1 cellular context compared by ENCODE assay signal in the genomic region with DNA sequence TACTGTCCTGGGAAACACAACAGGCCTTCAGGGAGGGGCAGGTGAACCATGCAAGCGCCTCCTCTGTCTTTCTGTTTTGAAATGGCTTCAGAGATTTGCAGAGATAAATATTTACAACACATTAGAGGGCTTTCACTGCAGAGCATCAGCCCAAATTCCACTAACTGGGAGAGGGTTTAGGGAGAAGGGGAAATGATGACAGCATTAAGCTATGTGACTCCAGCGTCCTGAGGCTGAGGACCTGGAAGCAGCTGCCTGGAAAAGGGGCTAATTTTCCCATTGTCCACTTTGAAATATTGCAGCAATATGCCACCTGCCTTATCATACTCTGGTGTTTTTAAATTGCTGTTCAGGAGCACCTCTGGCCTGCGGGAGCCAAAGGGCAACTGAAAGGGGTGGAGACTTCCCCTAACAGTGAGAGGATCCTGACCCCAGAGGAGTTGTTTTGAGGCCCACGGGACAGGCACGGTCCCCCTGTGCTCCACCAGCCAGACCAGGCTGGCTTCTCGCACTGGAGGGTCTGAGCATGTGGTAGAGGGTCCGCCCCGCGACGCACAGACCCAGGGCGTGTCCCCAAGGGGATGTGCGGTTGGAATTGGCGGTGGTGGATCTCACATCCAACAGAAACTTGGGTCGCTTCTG.
TF ChIP-seq lines count a peak whose summit lies in the region.

No MANE protein-coding gene starts in this region.

TF ChIP-seq in HepG2, 621 proteins besides CTCF, POLR2A, EP300 and RAD21 (continued from another document and continues in another):
- no peak for TF ChIP-seq ZNF382 (CRISPR knock-in tag; IDR thresholded peaks at IDR 0.05; ENCODE audit: borderline replicate concordance)
- TF ChIP-seq NR2C2 (CRISPR knock-in tag; IDR thresholded peaks at IDR 0.05; ENCODE audit: borderline replicate concordance): peak; percentile 76; the same call in 1 of the 2 replicates
- TF ChIP-seq NFKB2 (CRISPR knock-in tag; IDR thresholded peaks at IDR 0.05; ENCODE audit: borderline replicate concordance): peak; percentile 81; the same call in 1 of the 2 replicates
- TF ChIP-seq NCOA5 (CRISPR knock-in tag; IDR thresholded peaks at IDR 0.05): no peak
- TF ChIP-seq, protein P1, sequence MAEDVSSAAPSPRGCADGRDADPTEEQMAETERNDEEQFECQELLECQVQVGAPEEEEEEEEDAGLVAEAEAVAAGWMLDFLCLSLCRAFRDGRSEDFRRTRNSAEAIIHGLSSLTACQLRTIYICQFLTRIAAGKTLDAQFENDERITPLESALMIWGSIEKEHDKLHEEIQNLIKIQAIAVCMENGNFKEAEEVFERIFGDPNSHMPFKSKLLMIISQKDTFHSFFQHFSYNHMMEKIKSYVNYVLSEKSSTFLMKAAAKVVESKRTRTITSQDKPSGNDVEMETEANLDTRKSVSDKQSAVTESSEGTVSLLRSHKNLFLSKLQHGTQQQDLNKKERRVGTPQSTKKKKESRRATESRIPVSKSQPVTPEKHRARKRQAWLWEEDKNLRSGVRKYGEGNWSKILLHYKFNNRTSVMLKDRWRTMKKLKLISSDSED (CRISPR knock-in tag; IDR thresholded peaks at IDR 0.05): no peak
- TF ChIP-seq, protein P2, sequence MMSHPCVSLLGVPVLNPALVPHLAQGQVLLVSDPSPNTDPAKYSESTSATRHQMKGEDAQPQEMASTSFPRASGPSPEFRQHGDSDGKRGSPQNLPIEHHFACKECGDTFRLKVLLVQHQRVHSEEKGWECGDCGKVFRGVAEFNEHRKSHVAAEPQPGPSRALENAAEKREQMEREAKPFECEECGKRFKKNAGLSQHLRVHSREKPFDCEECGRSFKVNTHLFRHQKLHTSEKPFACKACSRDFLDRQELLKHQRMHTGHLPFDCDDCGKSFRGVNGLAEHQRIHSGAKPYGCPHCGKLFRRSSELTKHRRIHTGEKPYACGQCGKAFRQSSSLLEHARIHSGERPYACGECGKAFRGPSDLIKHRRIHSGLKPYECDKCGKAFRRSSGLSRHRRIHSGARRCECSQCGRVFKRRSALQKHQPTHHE (CRISPR knock-in tag; IDR thresholded peaks at IDR 0.05; ENCODE audit: borderline replicate concordance): peak; percentile 76; the same call in 1 of the 2 replicates
- no peak for TF ChIP-seq ZFYVE20 (CRISPR knock-in tag; IDR thresholded peaks at IDR 0.05; ENCODE audit: borderline replicate concordance, low read depth)
- TF ChIP-seq, protein P3, sequence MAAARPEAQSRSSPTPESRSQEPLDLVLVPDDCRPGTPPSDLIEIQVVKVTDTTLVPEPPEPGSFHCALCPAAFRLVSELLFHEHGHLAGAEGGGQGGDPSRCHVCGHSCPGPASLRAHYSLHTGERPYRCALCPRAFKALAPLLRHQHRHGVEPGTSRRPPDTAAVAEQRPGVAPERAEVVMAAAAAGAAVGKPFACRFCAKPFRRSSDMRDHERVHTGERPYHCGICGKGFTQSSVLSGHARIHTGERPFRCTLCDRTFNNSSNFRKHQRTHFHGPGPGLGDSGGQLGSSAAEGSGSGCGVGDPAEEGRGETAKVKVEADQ (CRISPR knock-in tag; IDR thresholded peaks at IDR 0.05; ENCODE audit: borderline replicate concordance): no peak
- 0 out of 2 replicates have a peak, but pooled peaks have one; percentile 35 for TF ChIP-seq ZNF333 (CRISPR knock-in tag; IDR thresholded peaks at IDR 0.05; ENCODE audit: borderline replicate concordance)
- TF ChIP-seq ZNF546 (CRISPR knock-in tag; conservative IDR thresholded peaks at IDR 0.05): no peak
- no peak for TF ChIP-seq MTF2 (CRISPR knock-in tag; IDR thresholded peaks at IDR 0.05; ENCODE audit: borderline replicate concordance)
- TF ChIP-seq, protein P4, sequence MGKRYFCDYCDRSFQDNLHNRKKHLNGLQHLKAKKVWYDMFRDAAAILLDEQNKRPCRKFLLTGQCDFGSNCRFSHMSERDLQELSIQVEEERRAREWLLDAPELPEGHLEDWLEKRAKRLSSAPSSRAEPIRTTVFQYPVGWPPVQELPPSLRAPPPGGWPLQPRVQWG (CRISPR knock-in tag; IDR thresholded peaks at IDR 0.05; ENCODE audit: borderline replicate concordance, low read depth): no peak
- peak; percentile 69 for TF ChIP-seq ZNF605 (CRISPR knock-in tag; IDR thresholded peaks at IDR 0.05)
- TF ChIP-seq RCOR2 (CRISPR knock-in tag; IDR thresholded peaks at IDR 0.05): no peak; the same call in 1 of the 2 replicates
- 0 out of 2 replicates have a peak, but pooled peaks have one; percentile 24 for TF ChIP-seq ZNF44 (CRISPR knock-in tag; IDR thresholded peaks at IDR 0.05)
- 0 out of 2 replicates have a peak, but pooled peaks have one; percentile 49 for TF ChIP-seq KLF6 (CRISPR knock-in tag; IDR thresholded peaks at IDR 0.05)
- TF ChIP-seq MXD4 (CRISPR knock-in tag; IDR thresholded peaks at IDR 0.05): no peak
- no peak for TF ChIP-seq ZNF17 (CRISPR knock-in tag; IDR thresholded peaks at IDR 0.05)
- TF ChIP-seq JDP2 (CRISPR knock-in tag; IDR thresholded peaks at IDR 0.05; ENCODE audit: borderline replicate concordance): no peak
- TF ChIP-seq FOXC1 (CRISPR knock-in tag; IDR thresholded peaks at IDR 0.05; ENCODE audit: borderline replicate concordance): no peak; the same call in 1 of the 2 replicates
- TF ChIP-seq SIX1 (CRISPR knock-in tag; IDR thresholded peaks at IDR 0.05; ENCODE audit: borderline replicate concordance): peak; percentile 42; the same call in 1 of the 2 replicates
- no peak for TF ChIP-seq ZNF660 (CRISPR knock-in tag; IDR thresholded peaks at IDR 0.05; ENCODE audit: borderline replicate concordance, low read depth)
- TF ChIP-seq IKZF4 (CRISPR knock-in tag; IDR thresholded peaks at IDR 0.05; ENCODE audit: borderline replicate concordance, low read depth, not compliant biosample characterization): no peak
- no peak for TF ChIP-seq TSC22D2 (CRISPR knock-in tag; IDR thresholded peaks at IDR 0.05; ENCODE audit: borderline replicate concordance)
- no peak for TF ChIP-seq ZNF549 (CRISPR knock-in tag; IDR thresholded peaks at IDR 0.05)
- TF ChIP-seq, protein P5, sequence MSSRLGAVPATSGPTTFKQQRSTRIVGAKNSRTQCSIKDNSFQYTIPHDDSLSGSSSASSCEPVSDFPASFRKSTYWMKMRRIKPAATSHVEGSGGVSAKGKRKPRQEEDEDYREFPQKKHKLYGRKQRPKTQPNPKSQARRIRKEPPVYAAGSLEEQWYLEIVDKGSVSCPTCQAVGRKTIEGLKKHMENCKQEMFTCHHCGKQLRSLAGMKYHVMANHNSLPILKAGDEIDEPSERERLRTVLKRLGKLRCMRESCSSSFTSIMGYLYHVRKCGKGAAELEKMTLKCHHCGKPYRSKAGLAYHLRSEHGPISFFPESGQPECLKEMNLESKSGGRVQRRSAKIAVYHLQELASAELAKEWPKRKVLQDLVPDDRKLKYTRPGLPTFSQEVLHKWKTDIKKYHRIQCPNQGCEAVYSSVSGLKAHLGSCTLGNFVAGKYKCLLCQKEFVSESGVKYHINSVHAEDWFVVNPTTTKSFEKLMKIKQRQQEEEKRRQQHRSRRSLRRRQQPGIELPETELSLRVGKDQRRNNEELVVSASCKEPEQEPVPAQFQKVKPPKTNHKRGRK (CRISPR knock-in tag; IDR thresholded peaks at IDR 0.05): no peak
- TF ChIP-seq MBD4 (IDR thresholded peaks at IDR 0.05; ENCODE audit: borderline replicate concordance, low read length): no peak
- TF ChIP-seq, protein P6, sequence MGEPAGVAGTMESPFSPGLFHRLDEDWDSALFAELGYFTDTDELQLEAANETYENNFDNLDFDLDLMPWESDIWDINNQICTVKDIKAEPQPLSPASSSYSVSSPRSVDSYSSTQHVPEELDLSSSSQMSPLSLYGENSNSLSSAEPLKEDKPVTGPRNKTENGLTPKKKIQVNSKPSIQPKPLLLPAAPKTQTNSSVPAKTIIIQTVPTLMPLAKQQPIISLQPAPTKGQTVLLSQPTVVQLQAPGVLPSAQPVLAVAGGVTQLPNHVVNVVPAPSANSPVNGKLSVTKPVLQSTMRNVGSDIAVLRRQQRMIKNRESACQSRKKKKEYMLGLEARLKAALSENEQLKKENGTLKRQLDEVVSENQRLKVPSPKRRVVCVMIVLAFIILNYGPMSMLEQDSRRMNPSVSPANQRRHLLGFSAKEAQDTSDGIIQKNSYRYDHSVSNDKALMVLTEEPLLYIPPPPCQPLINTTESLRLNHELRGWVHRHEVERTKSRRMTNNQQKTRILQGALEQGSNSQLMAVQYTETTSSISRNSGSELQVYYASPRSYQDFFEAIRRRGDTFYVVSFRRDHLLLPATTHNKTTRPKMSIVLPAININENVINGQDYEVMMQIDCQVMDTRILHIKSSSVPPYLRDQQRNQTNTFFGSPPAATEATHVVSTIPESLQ (CRISPR knock-in tag; conservative IDR thresholded peaks at IDR 0.05): no peak
- TF ChIP-seq, protein P7, sequence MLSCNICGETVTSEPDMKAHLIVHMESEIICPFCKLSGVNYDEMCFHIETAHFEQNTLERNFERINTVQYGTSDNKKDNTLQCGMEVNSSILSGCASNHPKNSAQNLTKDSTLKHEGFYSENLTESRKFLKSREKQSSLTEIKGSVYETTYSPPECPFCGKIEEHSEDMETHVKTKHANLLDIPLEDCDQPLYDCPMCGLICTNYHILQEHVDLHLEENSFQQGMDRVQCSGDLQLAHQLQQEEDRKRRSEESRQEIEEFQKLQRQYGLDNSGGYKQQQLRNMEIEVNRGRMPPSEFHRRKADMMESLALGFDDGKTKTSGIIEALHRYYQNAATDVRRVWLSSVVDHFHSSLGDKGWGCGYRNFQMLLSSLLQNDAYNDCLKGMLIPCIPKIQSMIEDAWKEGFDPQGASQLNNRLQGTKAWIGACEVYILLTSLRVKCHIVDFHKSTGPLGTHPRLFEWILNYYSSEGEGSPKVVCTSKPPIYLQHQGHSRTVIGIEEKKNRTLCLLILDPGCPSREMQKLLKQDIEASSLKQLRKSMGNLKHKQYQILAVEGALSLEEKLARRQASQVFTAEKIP (CRISPR knock-in tag; IDR thresholded peaks at IDR 0.05; ENCODE audit: borderline replicate concordance): no peak
- peak; percentile 65; the same call in 1 of the 2 replicates for TF ChIP-seq ZNF264 (CRISPR knock-in tag; IDR thresholded peaks at IDR 0.05)
- no peak for TF ChIP-seq ZNF253 (CRISPR knock-in tag; IDR thresholded peaks at IDR 0.05; ENCODE audit: borderline replicate concordance)
- TF ChIP-seq HOXA3 (CRISPR knock-in tag; IDR thresholded peaks at IDR 0.05): peak; percentile 70; the same call in 1 of the 2 replicates
- TF ChIP-seq RBFOX2 (IDR thresholded peaks at IDR 0.05; ENCODE audit: low read depth, low read length): 0 out of 2 replicates have a peak, but pooled peaks have one; percentile 30
- peak; percentile 70 for TF ChIP-seq BCL6 (CRISPR knock-in tag; IDR thresholded peaks at IDR 0.05)
- peak; percentile 35; the same call in 1 of the 2 replicates for TF ChIP-seq ZNF564 (CRISPR knock-in tag; IDR thresholded peaks at IDR 0.05)
- peak; percentile 60; the same call in 1 of the 2 replicates for TF ChIP-seq HMG20A (CRISPR knock-in tag; IDR thresholded peaks at IDR 0.05; ENCODE audit: borderline replicate concordance)
- TF ChIP-seq, protein P8, sequence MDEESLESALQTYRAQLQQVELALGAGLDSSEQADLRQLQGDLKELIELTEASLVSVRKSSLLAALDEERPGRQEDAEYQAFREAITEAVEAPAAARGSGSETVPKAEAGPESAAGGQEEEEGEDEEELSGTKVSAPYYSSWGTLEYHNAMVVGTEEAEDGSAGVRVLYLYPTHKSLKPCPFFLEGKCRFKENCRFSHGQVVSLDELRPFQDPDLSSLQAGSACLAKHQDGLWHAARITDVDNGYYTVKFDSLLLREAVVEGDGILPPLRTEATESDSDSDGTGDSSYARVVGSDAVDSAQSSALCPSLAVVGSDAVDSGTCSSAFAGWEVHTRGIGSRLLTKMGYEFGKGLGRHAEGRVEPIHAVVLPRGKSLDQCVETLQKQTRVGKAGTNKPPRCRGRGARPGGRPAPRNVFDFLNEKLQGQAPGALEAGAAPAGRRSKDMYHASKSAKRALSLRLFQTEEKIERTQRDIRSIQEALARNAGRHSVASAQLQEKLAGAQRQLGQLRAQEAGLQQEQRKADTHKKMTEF (CRISPR knock-in tag; IDR thresholded peaks at IDR 0.05): peak; percentile 73; the same call in 1 of the 2 replicates
- no peak for TF ChIP-seq ZNF790 (CRISPR knock-in tag; IDR thresholded peaks at IDR 0.05; ENCODE audit: borderline replicate concordance)
- TF ChIP-seq ZNF552 (CRISPR knock-in tag; IDR thresholded peaks at IDR 0.05; ENCODE audit: borderline replicate concordance): no peak
- TF ChIP-seq ARNT (IDR thresholded peaks at IDR 0.05): no peak
- TF ChIP-seq KLF13 (CRISPR knock-in tag; IDR thresholded peaks at IDR 0.05): no peak
- peak; percentile 67 for TF ChIP-seq RXRB (CRISPR knock-in tag; IDR thresholded peaks at IDR 0.05; ENCODE audit: borderline replicate concordance)
- no peak for TF ChIP-seq ZNF260 (CRISPR knock-in tag; IDR thresholded peaks at IDR 0.05; ENCODE audit: borderline replicate concordance, low read depth)
- TF ChIP-seq ZNF891 (CRISPR knock-in tag; IDR thresholded peaks at IDR 0.05): no peak
- no peak for TF ChIP-seq AGO1 (IDR thresholded peaks at IDR 0.05; ENCODE audit: low read depth, low read length, poor library complexity, severe bottlenecking)
- TF ChIP-seq, protein P9, sequence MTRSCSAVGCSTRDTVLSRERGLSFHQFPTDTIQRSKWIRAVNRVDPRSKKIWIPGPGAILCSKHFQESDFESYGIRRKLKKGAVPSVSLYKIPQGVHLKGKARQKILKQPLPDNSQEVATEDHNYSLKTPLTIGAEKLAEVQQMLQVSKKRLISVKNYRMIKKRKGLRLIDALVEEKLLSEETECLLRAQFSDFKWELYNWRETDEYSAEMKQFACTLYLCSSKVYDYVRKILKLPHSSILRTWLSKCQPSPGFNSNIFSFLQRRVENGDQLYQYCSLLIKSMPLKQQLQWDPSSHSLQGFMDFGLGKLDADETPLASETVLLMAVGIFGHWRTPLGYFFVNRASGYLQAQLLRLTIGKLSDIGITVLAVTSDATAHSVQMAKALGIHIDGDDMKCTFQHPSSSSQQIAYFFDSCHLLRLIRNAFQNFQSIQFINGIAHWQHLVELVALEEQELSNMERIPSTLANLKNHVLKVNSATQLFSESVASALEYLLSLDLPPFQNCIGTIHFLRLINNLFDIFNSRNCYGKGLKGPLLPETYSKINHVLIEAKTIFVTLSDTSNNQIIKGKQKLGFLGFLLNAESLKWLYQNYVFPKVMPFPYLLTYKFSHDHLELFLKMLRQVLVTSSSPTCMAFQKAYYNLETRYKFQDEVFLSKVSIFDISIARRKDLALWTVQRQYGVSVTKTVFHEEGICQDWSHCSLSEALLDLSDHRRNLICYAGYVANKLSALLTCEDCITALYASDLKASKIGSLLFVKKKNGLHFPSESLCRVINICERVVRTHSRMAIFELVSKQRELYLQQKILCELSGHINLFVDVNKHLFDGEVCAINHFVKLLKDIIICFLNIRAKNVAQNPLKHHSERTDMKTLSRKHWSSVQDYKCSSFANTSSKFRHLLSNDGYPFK (CRISPR knock-in tag; IDR thresholded peaks at IDR 0.05; ENCODE audit: borderline replicate concordance): no peak
- TF ChIP-seq, protein P10, sequence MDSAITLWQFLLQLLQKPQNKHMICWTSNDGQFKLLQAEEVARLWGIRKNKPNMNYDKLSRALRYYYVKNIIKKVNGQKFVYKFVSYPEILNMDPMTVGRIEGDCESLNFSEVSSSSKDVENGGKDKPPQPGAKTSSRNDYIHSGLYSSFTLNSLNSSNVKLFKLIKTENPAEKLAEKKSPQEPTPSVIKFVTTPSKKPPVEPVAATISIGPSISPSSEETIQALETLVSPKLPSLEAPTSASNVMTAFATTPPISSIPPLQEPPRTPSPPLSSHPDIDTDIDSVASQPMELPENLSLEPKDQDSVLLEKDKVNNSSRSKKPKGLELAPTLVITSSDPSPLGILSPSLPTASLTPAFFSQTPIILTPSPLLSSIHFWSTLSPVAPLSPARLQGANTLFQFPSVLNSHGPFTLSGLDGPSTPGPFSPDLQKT (CRISPR knock-in tag; IDR thresholded peaks at IDR 0.05; ENCODE audit: borderline replicate concordance): no peak
- peak; percentile 57; the same call in 1 of the 2 replicates for TF ChIP-seq ARID2 (CRISPR knock-in tag; IDR thresholded peaks at IDR 0.05; ENCODE audit: borderline replicate concordance)
- TF ChIP-seq TRIM24 (CRISPR knock-in tag; IDR thresholded peaks at IDR 0.05): no peak
- TF ChIP-seq SP140L (CRISPR knock-in tag; IDR thresholded peaks at IDR 0.05; ENCODE audit: borderline replicate concordance): no peak
- peak; percentile 28; the same call in 1 of the 2 replicates for TF ChIP-seq STAG1 (CRISPR knock-in tag; IDR thresholded peaks at IDR 0.05)
